29 cellular contexts compared by ENCODE assay signal in genomic region chr14:53495846-53496343, GRCh38.
"Had no signal": no experiment of that assay in that cellular context is flagged by ENCODE, and none has a peak within 500 bp of the region (broad histone marks: within the 10 kb centered on the region; RNA-seq: fewer than 3 reads in every experiment).

No MANE protein-coding gene starts in this region.

- DNase-seq: activated CD4-positive, alpha-beta memory T cell treated with anti-CD3 and anti-CD28 coated beads for 36 hours; activated CD4-positive, alpha-beta T cell treated with anti-CD3 and anti-CD28 coated beads for 36 hours; activated CD4-positive, alpha-beta T cell treated with anti-CD3 and anti-CD28 coated beads, Interleukin-2, amount 10 ng/mL, durations not matched to agents 24 days and 14 days; activated CD4-positive, CD25-positive, alpha-beta regulatory T cell; activated CD4-positive, CD25-positive, alpha-beta regulatory T cell treated with anti-CD3 and anti-CD28 coated beads, Interleukin-2, amount 50 U/mL, for 72 hours; activated CD8-positive, alpha-beta memory T cell treated with anti-CD3 and anti-CD28 coated beads, Interleukin-2, amount 50 U/mL, for 48 hours; activated gamma-delta T cell treated with Interleukin-2 at 50 U/mL for 16 hours; activated naive CD4-positive, alpha-beta T cell treated with anti-CD3 and anti-CD28 coated beads, Interleukin-2, amount 50 U/mL, for 16 hours; activated naive CD4-positive, alpha-beta T cell treated with Interleukin-2 at 50 U/mL for 16 hours; activated T-cell treated with anti-CD3 and anti-CD28 coated beads for 4 hours; activated T-cell treated with anti-CD3 and anti-CD28 coated beads, Interleukin-2, amount 50 U/mL, for 24 hours; activated T-cell treated with anti-CD3 and anti-CD28 coated beads, Interleukin-2, amount 50 U/mL, for 72 hours; adrenal gland; amygdala; aorta; body of pancreas; caudate nucleus; cortex of kidney; dermis blood vessel endothelial cell; effector CD4-positive, alpha-beta T cell; effector memory CD8-positive, alpha-beta T cell; erythroblast; foreskin fibroblast; head of caudate nucleus; T-helper 2 cell had no signal

- H3K36me3 Mint-ChIP-seq: activated CD4-positive, alpha-beta memory T cell treated with anti-CD3 and anti-CD28 coated beads for 36 hours had no signal

- H3K36me3 ChIP-seq: adrenal gland, esophagus muscularis mucosa had no signal

- H3K4me3 Mint-ChIP-seq: activated CD4-positive, alpha-beta memory T cell treated with anti-CD3 and anti-CD28 coated beads for 36 hours; activated CD4-positive, alpha-beta T cell treated with anti-CD3 and anti-CD28 coated beads for 36 hours; activated CD4-positive, alpha-beta T cell treated with anti-CD3 and anti-CD28 coated beads, Interleukin-2, amount 10 ng/mL, durations not matched to agents 24 days and 14 days; activated naive CD8-positive, alpha-beta T cell; activated T-cell treated with anti-CD3 and anti-CD28 coated beads, Interleukin-2, amount 50 U/mL, for 24 hours; activated T-cell treated with anti-CD3 and anti-CD28 coated beads, Interleukin-2, amount 50 U/mL, for 72 hours; effector memory CD8-positive, alpha-beta T cell had no signal

- H3K27ac ChIP-seq: adrenal gland, body of pancreas, esophagus muscularis mucosa had no signal

- H3K27me3 Mint-ChIP-seq: activated CD4-positive, alpha-beta memory T cell treated with anti-CD3 and anti-CD28 coated beads for 36 hours; activated CD4-positive, alpha-beta T cell treated with anti-CD3 and anti-CD28 coated beads for 36 hours; activated CD4-positive, alpha-beta T cell treated with anti-CD3 and anti-CD28 coated beads, Interleukin-2, amount 10 ng/mL, durations not matched to agents 24 days and 14 days; activated T-cell treated with anti-CD3 and anti-CD28 coated beads, Interleukin-2, amount 50 U/mL, for 24 hours; effector memory CD8-positive, alpha-beta T cell had no signal

- H3K9me3 ChIP-seq: adrenal gland, body of pancreas, esophagus muscularis mucosa had no signal

- H3K27ac Mint-ChIP-seq: activated CD4-positive, alpha-beta memory T cell treated with anti-CD3 and anti-CD28 coated beads for 36 hours; activated CD4-positive, alpha-beta T cell treated with anti-CD3 and anti-CD28 coated beads for 36 hours; activated CD4-positive, alpha-beta T cell treated with anti-CD3 and anti-CD28 coated beads, Interleukin-2, amount 10 ng/mL, durations not matched to agents 24 days and 14 days; activated naive CD8-positive, alpha-beta T cell; activated T-cell treated with anti-CD3 and anti-CD28 coated beads, Interleukin-2, amount 50 U/mL, for 24 hours; activated T-cell treated with anti-CD3 and anti-CD28 coated beads, Interleukin-2, amount 50 U/mL, for 72 hours; effector memory CD8-positive, alpha-beta T cell had no signal

- H3K4me1 ChIP-seq: body of pancreas had no signal

- H3K9me3 Mint-ChIP-seq: activated CD4-positive, alpha-beta memory T cell treated with anti-CD3 and anti-CD28 coated beads for 36 hours; activated CD4-positive, alpha-beta T cell treated with anti-CD3 and anti-CD28 coated beads, Interleukin-2, amount 10 ng/mL, durations not matched to agents 24 days and 14 days had no signal

- ATAC-seq: activated CD4-positive, alpha-beta T cell treated with anti-CD3 and anti-CD28 coated beads for 36 hours; activated T-cell treated with anti-CD3 and anti-CD28 coated beads, Interleukin-2, amount 50 U/mL, for 72 hours; body of pancreas; effector memory CD8-positive, alpha-beta T cell had no signal

- H3K27me3 ChIP-seq: adrenal gland, body of pancreas, esophagus muscularis mucosa had no signal

- H3K4me1 Mint-ChIP-seq: activated CD4-positive, alpha-beta T cell treated with anti-CD3 and anti-CD28 coated beads for 36 hours; activated CD4-positive, alpha-beta T cell treated with anti-CD3 and anti-CD28 coated beads, Interleukin-2, amount 10 ng/mL, durations not matched to agents 24 days and 14 days had no signal

- H3K4me3 ChIP-seq: adrenal gland, body of pancreas, esophagus muscularis mucosa had no signal

- FAIRE-seq: colon, frontal cortex had no signal
